17 cellular contexts compared by ENCODE assay signal in the genomic region with DNA sequence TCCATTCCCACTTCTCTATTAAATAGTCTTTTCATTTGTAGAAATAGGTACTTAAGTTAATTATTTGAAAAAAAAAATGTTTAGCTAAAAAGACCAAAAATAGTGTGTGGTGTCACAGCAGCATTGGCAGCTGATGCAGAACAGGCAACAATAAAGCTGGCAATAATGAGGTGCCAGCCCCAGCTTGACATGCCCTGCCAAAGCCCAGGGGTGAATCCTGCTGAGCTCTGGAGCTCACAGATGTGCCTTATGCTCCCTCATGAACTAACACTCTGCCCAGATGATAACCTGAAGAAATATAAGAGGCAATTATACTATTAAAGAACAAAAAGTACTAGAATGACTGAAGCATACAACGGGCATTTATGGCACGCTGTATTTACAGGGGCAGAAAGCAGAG.
DNase-seq lines count a peak whose midpoint lies in the region; ATAC-seq and TF ChIP-seq lines count a peak whose summit lies in the region.
"Had no signal": no experiment of that assay in that cellular context is flagged by ENCODE, and none has a peak within 500 bp of the region (broad histone marks: within the 10 kb centered on the region; RNA-seq: fewer than 3 reads in every experiment).

No MANE protein-coding gene starts in this region.

- no peaks in the 10 kb centered on the region for H3K9me3 ChIP-seq in right cardiac atrium (ENCODE audit: control insufficient read depth, low read length)
- H3K9me3 ChIP-seq: testis had no signal

- no peaks in the 10 kb centered on the region for H3K4me1 Mint-ChIP-seq in stimulated activated effector memory CD8-positive, alpha-beta T cell treated with anti-CD3 and anti-CD28 coated beads, Interleukin-12 subunit alpha, Interleukin-12 subunit beta, amount 100 ng/mL, for 72 hours
- H3K4me1 Mint-ChIP-seq: CD14-positive monocyte had no signal

- peaks cover 2% of the 10 kb centered on the region for H3K4me1 ChIP-seq in right cardiac atrium (ENCODE audit: control insufficient read depth, insufficient read depth, low read length)
- H3K4me1 ChIP-seq: testis had no signal

- no peaks in the 10 kb centered on the region for H3K36me3 Mint-ChIP-seq in stimulated activated effector memory CD8-positive, alpha-beta T cell treated with anti-CD3 and anti-CD28 coated beads, Interleukin-12 subunit alpha, Interleukin-12 subunit beta, amount 100 ng/mL, for 72 hours
- H3K36me3 Mint-ChIP-seq: CD14-positive monocyte, neural progenitor cell had no signal

- no peaks in the 10 kb centered on the region for H3K27me3 ChIP-seq in right cardiac atrium (ENCODE audit: control insufficient read depth, insufficient read depth)
- H3K27me3 ChIP-seq: neural progenitor cell, testis had no signal

- 55% methylated on average over 2 of the region's 2 CpGs for WGBS in right cardiac atrium

- POLR2A ChIA-PET in HEK293T (lab: Yijun Ruan, JAX) = no interaction called here

- H3K4me3 ChIP-seq in right cardiac atrium (ENCODE audit: low read length) = no peak overlapping the region
- H3K4me3 ChIP-seq: neural progenitor cell, testis had no signal

- H3K4me3 Mint-ChIP-seq in stimulated activated effector memory CD8-positive, alpha-beta T cell treated with anti-CD3 and anti-CD28 coated beads, Interleukin-12 subunit alpha, Interleukin-12 subunit beta, amount 100 ng/mL, for 72 hours = no peak overlapping the region
- H3K4me3 Mint-ChIP-seq: CD14-positive monocyte, neural progenitor cell had no signal

- H3K27ac Mint-ChIP-seq in stimulated activated effector memory CD8-positive, alpha-beta T cell treated with anti-CD3 and anti-CD28 coated beads, Interleukin-12 subunit alpha, Interleukin-12 subunit beta, amount 100 ng/mL, for 72 hours = no peak overlapping the region
- H3K27ac Mint-ChIP-seq: activated T-helper 2 cell treated with anti-CD3 and anti-CD28 coated beads, Interferon-gamma antibody, Interleukin-2, Interleukin-4, amounts not matched to agents 10 μg/mL and 5 μg/mL and 100 μg/mL, durations not matched to agents 14 hours and 24 hours and 36 hours; neural progenitor cell had no signal

- peak; percentile 49 for DNase-seq in COR-L47 (lab: John Stamatoyannopoulos, UW)
- peak; percentile 75 for DNase-seq in NCI-H1694 treated with DMSO at 0.1 percent for 48 hours (lab: John Stamatoyannopoulos, UW)
- DNase-seq in anterior cingulate cortex (lab: John Stamatoyannopoulos, UW) = peak in 31 of 58 donors; percentile 8 to 72 (median 30)
- peak; percentile 16 to 62 (median 60) for DNase-seq in right cardiac atrium
- DNase-seq in HEK293T (ENCODE audit: extremely low spot score) = no peak
- DNase-seq in HuH-7.5 (ENCODE audit: low spot score) = no peak
- DNase-seq in NOMO-1 (lab: John Stamatoyannopoulos, UW; ENCODE audit: unreplicated experiment in 2 of 2) = no peak
- DNase-seq in stimulated activated effector memory CD8-positive, alpha-beta T cell treated with anti-CD3 and anti-CD28 coated beads, Interleukin-12 subunit alpha, Interleukin-12 subunit beta, amount 100 ng/mL, for 72 hours (ENCODE audit: low spot score in 2 of 2) = no peak
- DNase-seq: activated CD4-positive, alpha-beta T cell treated with anti-CD3 and anti-CD28 coated beads for 4 hours; left colon; NCI-H2227 treated with DMSO at 0.1 percent for 48 hours; stimulated activated CD8-positive, alpha-beta memory T cell treated with anti-CD3 and anti-CD28 coated beads, Interleukin-4, amount 100 ng/mL, for 48 hours; testis had no signal

- ATAC-seq in right cardiac atrium = peak; percentile 80 to 86
- no peak for ATAC-seq in stimulated activated effector memory CD8-positive, alpha-beta T cell treated with anti-CD3 and anti-CD28 coated beads, Interleukin-12 subunit alpha, Interleukin-12 subunit beta, amount 100 ng/mL, for 72 hours
- ATAC-seq: HCT116, left colon had no signal

- no peaks in the 10 kb centered on the region for H3K9me3 Mint-ChIP-seq in stimulated activated effector memory CD8-positive, alpha-beta T cell treated with anti-CD3 and anti-CD28 coated beads, Interleukin-12 subunit alpha, Interleukin-12 subunit beta, amount 100 ng/mL, for 72 hours
- H3K9me3 Mint-ChIP-seq: activated T-helper 2 cell treated with anti-CD3 and anti-CD28 coated beads, Interferon-gamma antibody, Interleukin-2, Interleukin-4, amounts not matched to agents 10 μg/mL and 5 μg/mL and 100 μg/mL, durations not matched to agents 14 hours and 24 hours and 36 hours; neural progenitor cell had no signal

- CTCF ChIA-PET in HEK293T (lab: Yijun Ruan, JAX) = interaction anchor here (0.6 to 0.7 kb wide), 2 partner anchors 10 to 14 kb away, joined by 3 to 4 read pairs; no protein-coding TSS in a partner anchor

- intact Hi-C loops in right cardiac atrium (cut with DNase I) = no loop called here

- no peak overlapping the region for H3K27ac ChIP-seq in right cardiac atrium (ENCODE audit: low read length)
- H3K27ac ChIP-seq: neural progenitor cell, testis had no signal

TF ChIP-seq in HEK293T, 16 proteins besides CTCF, POLR2A, EP300 and RAD21:
- no peak for TF ChIP-seq CTBP1 (IDR thresholded peaks at IDR 0.05; ENCODE audit: borderline replicate concordance)
- TF ChIP-seq ZNF384 (IDR thresholded peaks at IDR 0.05) = no peak
- no peak for TF ChIP-seq TARDBP (IDR thresholded peaks at IDR 0.05)
- TF ChIP-seq FOXA1 (IDR thresholded peaks at IDR 0.05) = no peak
- TF ChIP-seq FOXM1 (IDR thresholded peaks at IDR 0.05; ENCODE audit: borderline replicate concordance) = no peak
- no peak for TF ChIP-seq BHLHE40 (IDR thresholded peaks at IDR 0.05; ENCODE audit: borderline replicate concordance)
- no peak for TF ChIP-seq FOXK2 (IDR thresholded peaks at IDR 0.05)
- TF ChIP-seq SUZ12 (IDR thresholded peaks at IDR 0.05) = no peak
- no peak for TF ChIP-seq LEF1 (IDR thresholded peaks at IDR 0.05; ENCODE audit: borderline replicate concordance)
- TF ChIP-seq ARNT (IDR thresholded peaks at IDR 0.05) = no peak
- TF ChIP-seq NFRKB (IDR thresholded peaks at IDR 0.05) = no peak
- TF ChIP-seq, protein P1, sequence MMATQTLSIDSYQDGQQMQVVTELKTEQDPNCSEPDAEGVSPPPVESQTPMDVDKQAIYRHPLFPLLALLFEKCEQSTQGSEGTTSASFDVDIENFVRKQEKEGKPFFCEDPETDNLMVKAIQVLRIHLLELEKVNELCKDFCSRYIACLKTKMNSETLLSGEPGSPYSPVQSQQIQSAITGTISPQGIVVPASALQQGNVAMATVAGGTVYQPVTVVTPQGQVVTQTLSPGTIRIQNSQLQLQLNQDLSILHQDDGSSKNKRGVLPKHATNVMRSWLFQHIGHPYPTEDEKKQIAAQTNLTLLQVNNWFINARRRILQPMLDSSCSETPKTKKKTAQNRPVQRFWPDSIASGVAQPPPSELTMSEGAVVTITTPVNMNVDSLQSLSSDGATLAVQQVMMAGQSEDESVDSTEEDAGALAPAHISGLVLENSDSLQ (IDR thresholded peaks at IDR 0.05) = no peak
- TF ChIP-seq SP1 (IDR thresholded peaks at IDR 0.05) = no peak
- TF ChIP-seq L3MBTL2 (conservative IDR thresholded peaks at IDR 0.05) = no peak
- no peak for TF ChIP-seq HDGF (IDR thresholded peaks at IDR 0.05; ENCODE audit: borderline replicate concordance)
- no peak for TF ChIP-seq ELF4 (IDR thresholded peaks at IDR 0.05)

Comparison
In these comparisons a context has a peak if more than half of its experiments do, and no peak if none do; other contexts are left out.
1. DNase-seq: peak in COR-L47 (single experiment), NCI-H1694 treated with DMSO at 0.1 percent for 48 hours (single experiment), anterior cingulate cortex (31 of 58) and right cardiac atrium (3 of 3); none in HEK293T (single experiment), HuH-7.5 (single experiment), NOMO-1 (0 of 2) and stimulated activated effector memory CD8-positive, alpha-beta T cell treated with anti-CD3 and anti-CD28 coated beads, Interleukin-12 subunit alpha, Interleukin-12 subunit beta, amount 100 ng/mL, for 72 hours (0 of 2).